In genomic region chr5:111398013-111398412, GRCh38 we compare ENCODE assay signal across 16 cellular contexts.
A peak's percentile ranks its signal among the peaks of the same experiment; 100 is the strongest.
DNase-seq lines count a peak whose midpoint lies in the region; ATAC-seq and TF ChIP-seq lines count a peak whose summit lies in the region.
"Had no signal": no experiment of that assay in that cellular context is flagged by ENCODE, and none has a peak within 500 bp of the region (broad histone marks: within the 10 kb centered on the region; RNA-seq: fewer than 3 reads in every experiment).

No MANE protein-coding gene starts in this region.

- TF ChIP-seq CTCF in nephron progenitor cell (IDR thresholded peaks at IDR 0.05): no peak

- no peaks in the 10 kb centered on the region for H3K27me3 Mint-ChIP-seq in activated T-helper 1 cell treated with anti-CD3 and anti-CD28 coated beads, Interleukin-12 subunit alpha, Interleukin-12 subunit beta, Interleukin-2, Interleukin-4 antibody, amounts not matched to agents 30 ng/mL and 10 ng/mL and 1 ng/mL, durations not matched to agents 14 hours and 24 hours and 36 hours (ENCODE audit: insufficient read depth)
- H3K27me3 Mint-ChIP-seq in nephron progenitor cell (ENCODE audit: low read depth, poor library complexity): peaks cover 3% of the 10 kb centered on the region
- H3K27me3 Mint-ChIP-seq: IgD-negative memory B cell had no signal

- DNase-seq in activated naive CD4-positive, alpha-beta T cell treated with anti-CD3 and anti-CD28 coated beads, Interleukin-2, amount 50 U/mL, for 72 hours (ENCODE audit: low spot score in 2 of 2): no peak
- DNase-seq in activated naive CD4-positive, alpha-beta T cell treated with Interleukin-2 at 50 U/mL for 16 hours: no peak
- no peak for DNase-seq in activated T-helper 1 cell treated with anti-CD3 and anti-CD28 coated beads, Interleukin-12 subunit alpha, Interleukin-12 subunit beta, Interleukin-2, Interleukin-4 antibody, amounts not matched to agents 30 ng/mL and 10 ng/mL and 1 ng/mL, durations not matched to agents 14 hours and 24 hours and 36 hours (ENCODE audit: low spot score)
- DNase-seq in AG20443 (ENCODE audit: low spot score) (no peak), nephron progenitor cell (no peak)
- DNase-seq: DMS153, EL, NCI-H1417 treated with DMSO at 0.1 percent for 48 hours, NCI-H2029, NCI-H2171 treated with DMSO at 0.1 percent for 48 hours, NCI-H774, PC-9, SK-N-SH had no signal

- H3K36me3 Mint-ChIP-seq in activated naive CD4-positive, alpha-beta T cell treated with anti-CD3 and anti-CD28 coated beads, Interleukin-2, amount 50 U/mL, for 72 hours: peaks cover 30 to 45% of the 10 kb centered on the region in 2 donors
- H3K36me3 Mint-ChIP-seq in activated T-helper 1 cell treated with anti-CD3 and anti-CD28 coated beads, Interleukin-12 subunit alpha, Interleukin-12 subunit beta, Interleukin-2, Interleukin-4 antibody, amounts not matched to agents 30 ng/mL and 10 ng/mL and 1 ng/mL, durations not matched to agents 14 hours and 24 hours and 36 hours (ENCODE audit: low read depth): peaks cover 19% of the 10 kb centered on the region
- no peaks in the 10 kb centered on the region for H3K36me3 Mint-ChIP-seq in nephron progenitor cell (ENCODE audit: low read depth)

- ATAC-seq in activated naive CD4-positive, alpha-beta T cell treated with anti-CD3 and anti-CD28 coated beads, Interleukin-2, amount 50 U/mL, for 72 hours: peak; percentile 87 to 88
- peak; percentile 66 for ATAC-seq in HG02642 (IDR thresholded peaks at IDR 0.05; ENCODE audit: poor library complexity, unreplicated experiment)
- no peak for ATAC-seq in GM18909 (IDR thresholded peaks at IDR 0.05; ENCODE audit: poor library complexity, unreplicated experiment)

- intact Hi-C loops in activated T-helper 1 cell treated with anti-CD3 and anti-CD28 coated beads, Interleukin-12 subunit alpha, Interleukin-12 subunit beta, Interleukin-2, Interleukin-4 antibody, amounts not matched to agents 30 ng/mL and 10 ng/mL and 1 ng/mL, durations not matched to agents 14 hours and 24 hours and 36 hours (cut with micrococcal nuclease): no loop called here

- no peaks in the 10 kb centered on the region for H3K9me3 Mint-ChIP-seq in activated naive CD4-positive, alpha-beta T cell treated with anti-CD3 and anti-CD28 coated beads, Interleukin-2, amount 50 U/mL, for 72 hours
- H3K9me3 Mint-ChIP-seq in activated T-helper 1 cell treated with anti-CD3 and anti-CD28 coated beads, Interleukin-12 subunit alpha, Interleukin-12 subunit beta, Interleukin-2, Interleukin-4 antibody, amounts not matched to agents 30 ng/mL and 10 ng/mL and 1 ng/mL, durations not matched to agents 14 hours and 24 hours and 36 hours: no peaks in the 10 kb centered on the region
- no peaks in the 10 kb centered on the region for H3K9me3 Mint-ChIP-seq in nephron progenitor cell

- peaks cover 21% of the 10 kb centered on the region for H3K4me1 Mint-ChIP-seq in activated T-helper 1 cell treated with anti-CD3 and anti-CD28 coated beads, Interleukin-12 subunit alpha, Interleukin-12 subunit beta, Interleukin-2, Interleukin-4 antibody, amounts not matched to agents 30 ng/mL and 10 ng/mL and 1 ng/mL, durations not matched to agents 14 hours and 24 hours and 36 hours (ENCODE audit: low read depth)
- H3K4me1 Mint-ChIP-seq in nephron progenitor cell: no peaks in the 10 kb centered on the region
- H3K4me1 Mint-ChIP-seq: IgD-negative memory B cell had no signal

- no peak overlapping the region for H3K4me3 Mint-ChIP-seq in activated T-helper 1 cell treated with anti-CD3 and anti-CD28 coated beads, Interleukin-12 subunit alpha, Interleukin-12 subunit beta, Interleukin-2, Interleukin-4 antibody, amounts not matched to agents 30 ng/mL and 10 ng/mL and 1 ng/mL, durations not matched to agents 14 hours and 24 hours and 36 hours
- H3K4me3 Mint-ChIP-seq in nephron progenitor cell: no peak overlapping the region
- H3K4me3 Mint-ChIP-seq: IgD-negative memory B cell had no signal

- peak overlapping the region in 1 of 2 donors; percentile 32 for H3K27ac Mint-ChIP-seq in activated naive CD4-positive, alpha-beta T cell treated with anti-CD3 and anti-CD28 coated beads, Interleukin-2, amount 50 U/mL, for 72 hours
- peak overlapping the region; percentile 1 for H3K27ac Mint-ChIP-seq in activated T-helper 1 cell treated with anti-CD3 and anti-CD28 coated beads, Interleukin-12 subunit alpha, Interleukin-12 subunit beta, Interleukin-2, Interleukin-4 antibody, amounts not matched to agents 30 ng/mL and 10 ng/mL and 1 ng/mL, durations not matched to agents 14 hours and 24 hours and 36 hours
- H3K27ac Mint-ChIP-seq in nephron progenitor cell: no peak overlapping the region
